Comparison of ENCODE assay signal across 1 cellular context in genomic region chr17:42458497-42459255, GRCh38.
TF ChIP-seq lines count a peak whose summit lies in the region.

TSS of gene ATP6V0A1 (plus strand) at chr17:42458878. CDS start at chr17:42460895, 2,017 bp downstream.

TF ChIP-seq in K562, 482 proteins besides CTCF, POLR2A, EP300 and RAD21 (continued from another document and continues in another):
- no peak; the same call in 1 of the 2 replicates for TF ChIP-seq ZNF395 (CRISPR knock-in tag; IDR thresholded peaks at IDR 0.05)
- no peak for TF ChIP-seq PPARD (CRISPR knock-in tag; IDR thresholded peaks at IDR 0.05)
- no peak for TF ChIP-seq FOXM1 (IDR thresholded peaks at IDR 0.05; ENCODE audit: low read depth)
- no peak for TF ChIP-seq FOXM1 (CRISPR knock-in tag; IDR thresholded peaks at IDR 0.05; ENCODE audit: low read depth)
- no peak for TF ChIP-seq HOXB6 (CRISPR knock-in tag; IDR thresholded peaks at IDR 0.05; ENCODE audit: borderline replicate concordance)
- peak; percentile 67 for TF ChIP-seq ATF3 (IDR thresholded peaks at IDR 0.05)
- no peak for TF ChIP-seq ATF3 (CRISPR knock-in tag; conservative IDR thresholded peaks at IDR 0.05)
- TF ChIP-seq CHD1 (IDR thresholded peaks at IDR 0.05; ENCODE audit: low read length) = no peak
- TF ChIP-seq OTX1 (CRISPR knock-in tag; IDR thresholded peaks at IDR 0.05) = no peak
- no peak for TF ChIP-seq TARDBP (IDR thresholded peaks at IDR 0.05)
- TF ChIP-seq PHF8 (IDR thresholded peaks at IDR 0.05; ENCODE audit: borderline replicate concordance, low read length) = peak; percentile 50; the same call in 1 of the 2 replicates
- TF ChIP-seq TAF7 (tag; IDR thresholded peaks at IDR 0.05) = peak; percentile 47; the same call in 1 of the 2 replicates
- TF ChIP-seq TBP (optimal IDR thresholded peaks at IDR 0.05; ENCODE audit: low read depth, low read length) = peak; percentile 64
- TF ChIP-seq KDM5B (IDR thresholded peaks at IDR 0.05; ENCODE audit: insufficient replicate concordance, low read depth, low read length) = peak; percentile 44
- no peak for TF ChIP-seq ZNF280B (CRISPR knock-in tag; IDR thresholded peaks at IDR 0.05)
- peak; percentile 82 for TF ChIP-seq MGA (IDR thresholded peaks at IDR 0.05)
- peak; percentile 57 to 61 for TF ChIP-seq AFF1 (IDR thresholded peaks at IDR 0.05; ENCODE audit: low read depth in 1 of 2, partially characterized antibody in 2 of 2)
- TF ChIP-seq SMAD4 (CRISPR knock-in tag; conservative IDR thresholded peaks at IDR 0.05) = 0 out of 2 replicates have a peak, but pooled peaks have one; percentile 38
- 0 out of 2 replicates have a peak, but pooled peaks have one; percentile 13 for TF ChIP-seq GTF2E2 (tag; IDR thresholded peaks at IDR 0.05)
- peak; percentile 99 for TF ChIP-seq ZBTB1 (CRISPR knock-in tag; IDR thresholded peaks at IDR 0.05; ENCODE audit: borderline replicate concordance, low read depth)
- peak; percentile 69 for TF ChIP-seq POLR2B (IDR thresholded peaks at IDR 0.05; ENCODE audit: low read depth, partially characterized antibody)
- no peak for TF ChIP-seq GABPA (tag; conservative IDR thresholded peaks at IDR 0.05; ENCODE audit: low read depth)
- no peak for TF ChIP-seq ZNF239 (CRISPR knock-in tag; IDR thresholded peaks at IDR 0.05)
- TF ChIP-seq ZHX1 (conservative IDR thresholded peaks at IDR 0.05; ENCODE audit: low read length) = no peak
